Comparison of ENCODE assay signal across 24 cellular contexts in genomic region chr6:41561931-41562632, GRCh38. TPM values are rescaled to one million over a fixed set of nuclear protein-coding genes. Genes with fewer than 3 reads are reported as not detected.
A peak's percentile ranks its signal among the peaks of the same experiment; 100 is the strongest.
DNase-seq lines count a peak whose midpoint lies in the region; ATAC-seq and TF ChIP-seq lines count a peak whose summit lies in the region.
"Had no signal": no experiment of that assay in that cellular context is flagged by ENCODE, and none has a peak within 500 bp of the region (broad histone marks: within the 10 kb centered on the region; RNA-seq: fewer than 3 reads in every experiment).

No MANE protein-coding gene starts in this region.

- CTCF ChIA-PET in Calu3 (lab: Charles Lee): no interaction called here

- intact Hi-C loops in natural killer cell (cut with micrococcal nuclease): loop anchor here (1.0 to 2.0 kb wide), 2 partner anchors 15 to 30 kb away; partner anchors contain the start of gene FOXP4
- intact Hi-C loops in Calu3 (cut with micrococcal nuclease; ENCODE audit: unreplicated experiment): no loop called here

- no TSS peak for BruUV-seq in Calu3 (replicated peaks; lab: Mats Ljungman, UMichigan)

- H3K4me3 Mint-ChIP-seq in natural killer cell: peak overlapping the region; percentile 41
- no peak overlapping the region for H3K4me3 Mint-ChIP-seq in Calu3 (ENCODE audit: low read depth, unreplicated experiment)

- H3K4me1 Mint-ChIP-seq in natural killer cell (peaks cover 21 to 26% of the 10 kb centered on the region in 2 donors), Calu3 (ENCODE audit: low read depth, unreplicated experiment) (no peaks in the 10 kb centered on the region)

- H3K9me3 ChIP-seq in BLaER1 (no peaks in the 10 kb centered on the region), HUES64 (ENCODE audit: insufficient read depth, low read depth, low read length) (no peaks in the 10 kb centered on the region), ectodermal cell (ENCODE audit: control insufficient read depth, low read length) (no peaks in the 10 kb centered on the region), upper lobe of left lung (no peaks in the 10 kb centered on the region)
- H3K9me3 ChIP-seq: A549, heart left ventricle, testis had no signal

- peak overlapping the region; percentile 59; the same call in 1 of the 2 replicates for H3K9ac ChIP-seq in BLaER1
- no peak overlapping the region for H3K9ac ChIP-seq in HUES64 (ENCODE audit: low read depth, low read length)

- H3K27ac ChIP-seq in BLaER1 (peak overlapping the region; percentile 75; the same call in 1 of the 2 replicates), HUES64 (ENCODE audit: low read depth, low read length) (peak overlapping the region; percentile 65; the same call in 1 of the 2 replicates), ectodermal cell (ENCODE audit: insufficient read depth, low read depth, low read length, poor library complexity, severe bottlenecking) (peak overlapping the region; percentile 26), upper lobe of left lung (no peak overlapping the region)
- H3K27ac ChIP-seq: A549, PC-9, testis had no signal

- ATAC-seq in natural killer cell: no peak
- no peak for ATAC-seq in upper lobe of left lung (ENCODE audit: low FRiP score in 2 of 2)
- ATAC-seq: A549; HCT116; naive thymus-derived CD4-positive, alpha-beta T cell; SK-N-SH treated with all-trans-retinoic acid at 6 μM for 48 hours had no signal

- H3K36me3 Mint-ChIP-seq in natural killer cell (no peaks in the 10 kb centered on the region), Calu3 (ENCODE audit: insufficient read depth, unreplicated experiment) (peaks cover 7% of the 10 kb centered on the region)

- DNase-seq in natural killer cell (no peak), SIG-M5 (lab: John Stamatoyannopoulos, UW) (no peak), Calu3 (no peak), GM19238 (ENCODE audit: insufficient read length, low spot score) (no peak), upper lobe of left lung (no peak)
- DNase-seq: activated CD4-positive, alpha-beta T cell treated with anti-CD3 and anti-CD28 coated beads for 4 hours; activated CD8-positive, alpha-beta memory T cell treated with anti-CD3 and anti-CD28 coated beads, Interleukin-2, amount 50 U/mL, for 4 hours; activated gamma-delta T cell treated with Interleukin-2 at 50 U/mL for 16 hours; COR-L47; effector memory CD4-positive, alpha-beta T cell; KG1; mammary epithelial cell; NCI-H1092 treated with DMSO at 0.1 percent for 48 hours; NCI-H774; PC-9; testis had no signal

- peaks cover 97% of the 10 kb centered on the region for H4K20me1 ChIP-seq in BLaER1

- TF ChIP-seq CTCF in natural killer cell (IDR thresholded peaks at IDR 0.05) (no peak), Calu3 (IDR thresholded peaks at IDR 0.05; ENCODE audit: unreplicated experiment) (no peak), upper lobe of left lung (IDR thresholded peaks at IDR 0.05) (no peak)

- no peaks in the 10 kb centered on the region for H3K27me3 ChIP-seq in BLaER1
- peaks cover 37% of the 10 kb centered on the region for H3K27me3 ChIP-seq in HUES64 (ENCODE audit: insufficient read depth, low read length)
- no peaks in the 10 kb centered on the region for H3K27me3 ChIP-seq in ectodermal cell (ENCODE audit: control insufficient read depth, insufficient read depth, low read length, poor library complexity, severe bottlenecking)
- H3K27me3 ChIP-seq in upper lobe of left lung: no peaks in the 10 kb centered on the region
- H3K27me3 ChIP-seq: heart left ventricle, testis had no signal

- no peak for TF ChIP-seq EP300 in upper lobe of left lung (IDR thresholded peaks at IDR 0.05)

- WGBS in HUES64: 35% methylated on average over 10 of the region's 10 CpGs
- WGBS in ectodermal cell, 2 experiments: 44 to 48% methylated on average over 10 of the region's 10 CpGs
- 79 to 81% methylated on average over 8 to 10 of the region's 10 CpGs for WGBS in upper lobe of left lung, 2 donors

- H3K27ac Mint-ChIP-seq in natural killer cell: peak overlapping the region; percentile 88 to 92
- no peak overlapping the region for H3K27ac Mint-ChIP-seq in Calu3 (ENCODE audit: unreplicated experiment)

- H3K4me3 ChIP-seq in BLaER1 (peak overlapping the region; percentile 18; the same call in 1 of the 2 replicates), HUES64 (ENCODE audit: low read length) (peak overlapping the region; percentile 27), ectodermal cell (ENCODE audit: insufficient read depth, low read depth, low read length) (no peak overlapping the region), upper lobe of left lung (no peak overlapping the region)
- H3K4me3 ChIP-seq: A549, PC-9, testis had no signal

- peak overlapping the region; percentile 97 for H3K4me2 ChIP-seq in BLaER1
- H3K4me2 ChIP-seq: A549, PC-9 had no signal

- H3K9me3 Mint-ChIP-seq in natural killer cell (no peaks in the 10 kb centered on the region), Calu3 (ENCODE audit: low read depth, unreplicated experiment) (no peaks in the 10 kb centered on the region)
- H3K9me3 Mint-ChIP-seq: naive thymus-derived CD4-positive, alpha-beta T cell had no signal

- H3K36me3 ChIP-seq in BLaER1 (peaks cover 28% of the 10 kb centered on the region), HUES64 (ENCODE audit: insufficient read depth, low read length) (peaks cover 7% of the 10 kb centered on the region; the same call in 1 of the 2 replicates), ectodermal cell (ENCODE audit: control insufficient read depth, insufficient read depth, low read length) (peaks cover 12% of the 10 kb centered on the region), upper lobe of left lung (peaks cover 4 to 18% (median 17%) of the 10 kb centered on the region in 4 donors)

- H3K4me1 ChIP-seq in BLaER1: peaks cover 70% of the 10 kb centered on the region
- peaks cover 43% of the 10 kb centered on the region for H3K4me1 ChIP-seq in HUES64 (ENCODE audit: insufficient read depth, low read length)
- H3K4me1 ChIP-seq in ectodermal cell (ENCODE audit: control insufficient read depth, insufficient read depth, low read length): peaks cover 38% of the 10 kb centered on the region
- peaks cover 13 to 48% (median 21%) of the 10 kb centered on the region in 4 donors for H3K4me1 ChIP-seq in upper lobe of left lung

- no peak for TF ChIP-seq POLR2A in upper lobe of left lung (IDR thresholded peaks at IDR 0.05)

- H3K27me3 Mint-ChIP-seq in natural killer cell (ENCODE audit: low read depth in 2 of 2) (no peaks in the 10 kb centered on the region), Calu3 (ENCODE audit: unreplicated experiment) (no peaks in the 10 kb centered on the region)

RNA-seq across cellular contexts. Expression of gene FOXP4, which starts 15.9 kb away (rescaled TPM):
- polyA plus RNA-seq in HUES64 (2013, experiment 1 of 2): 17.5 TPM
- 21.1 TPM for polyA plus RNA-seq in HUES64 (2013, experiment 2 of 2)
- polyA plus RNA-seq in ectodermal cell (2013, experiment 1 of 4): 41.3 TPM
- 38.5 TPM for polyA plus RNA-seq in ectodermal cell (2013, experiment 2 of 4)
- 34.5 TPM for polyA plus RNA-seq in ectodermal cell (2013, experiment 3 of 4)
- 37.6 TPM for polyA plus RNA-seq in ectodermal cell (2013, experiment 4 of 4)
- total RNA-seq in natural killer cell (10 to 100 TPM; 11.2 to 21.1 (median 14.7) TPM), Calu3 (2022) (47.8 and 50.9 TPM in 2 replicates), upper lobe of left lung (10 to 100 TPM; 21.0 to 52.2 (median 27.7) TPM)

Comparison
In these comparisons a context has a peak if more than half of its experiments do, and no peak if none do; other contexts are left out.
1. H3K27ac ChIP-seq: peak in BLaER1 (single experiment), HUES64 (single experiment) and ectodermal cell (single experiment); none in upper lobe of left lung (0 of 4).
2. H3K4me3 ChIP-seq: peak in BLaER1 (single experiment) and HUES64 (single experiment); none in ectodermal cell (single experiment) and upper lobe of left lung (0 of 4).